Comparison of ENCODE assay signal across 13 cellular contexts in genomic region chr10:80188713-80189112, GRCh38. TPM values are rescaled to one million over a fixed set of nuclear protein-coding genes. Genes with fewer than 3 reads are reported as not detected.
A peak's percentile ranks its signal among the peaks of the same experiment; 100 is the strongest.
DNase-seq lines count a peak whose midpoint lies in the region; ATAC-seq and TF ChIP-seq lines count a peak whose summit lies in the region.
"Had no signal": no experiment of that assay in that cellular context is flagged by ENCODE, and none has a peak within 500 bp of the region (broad histone marks: within the 10 kb centered on the region; RNA-seq: fewer than 3 reads in every experiment).

No MANE protein-coding gene starts in this region.

- intact Hi-C loops in esophagus squamous epithelium (cut with DNase I), result no loop called here

- no peak for TF ChIP-seq CTCF in SU-DHL-6 (IDR thresholded peaks at IDR 0.05; ENCODE audit: insufficient read depth, low read length, poor library complexity, severe bottlenecking)
- TF ChIP-seq CTCF in esophagus squamous epithelium (IDR thresholded peaks at IDR 0.05), result no peak

- peaks cover 15% of the 10 kb centered on the region for H3F3A ChIP-seq in SU-DHL-6 (ENCODE audit: insufficient read depth)

- POLR2A ChIA-PET in HEK293T (lab: Yijun Ruan, JAX), result no interaction called here

- peaks cover 37% of the 10 kb centered on the region for H3K36me3 Mint-ChIP-seq in activated CD8-positive, alpha-beta memory T cell treated with anti-CD3 and anti-CD28 coated beads, Interleukin-2, amount 10 ng/mL, durations not matched to agents 7 days and 5 days
- peaks cover 24% of the 10 kb centered on the region for H3K36me3 Mint-ChIP-seq in stimulated activated memory B cell treated with anti-CD40 and anti-IgM and Interleukin-4, amounts not matched to agents 10 μg/mL and 1 μg/mL and 100 μg/mL, for 72 hours
- H3K36me3 Mint-ChIP-seq: brain had no signal

- H3K4me1 Mint-ChIP-seq in activated CD8-positive, alpha-beta memory T cell treated with anti-CD3 and anti-CD28 coated beads, Interleukin-2, amount 10 ng/mL, durations not matched to agents 7 days and 5 days, result peaks cover 69% of the 10 kb centered on the region
- H3K4me1 Mint-ChIP-seq in stimulated activated memory B cell treated with anti-CD40 and anti-IgM and Interleukin-4, amounts not matched to agents 10 μg/mL and 1 μg/mL and 100 μg/mL, for 72 hours, result peaks cover 78% of the 10 kb centered on the region

- H3K4me3 ChIP-seq in SU-DHL-6 (ENCODE audit: insufficient read depth, low read length, poor library complexity, severe bottlenecking), result peak overlapping the region; percentile 20
- H3K4me3 ChIP-seq in esophagus squamous epithelium, result no peak overlapping the region
- H3K4me3 ChIP-seq: HAP-1 had no signal

- peaks cover 9% of the 10 kb centered on the region for H3K9me3 Mint-ChIP-seq in activated CD8-positive, alpha-beta memory T cell treated with anti-CD3 and anti-CD28 coated beads, Interleukin-2, amount 10 ng/mL, durations not matched to agents 7 days and 5 days (ENCODE audit: low read depth)
- no peaks in the 10 kb centered on the region for H3K9me3 Mint-ChIP-seq in stimulated activated memory B cell treated with anti-CD40 and anti-IgM and Interleukin-4, amounts not matched to agents 10 μg/mL and 1 μg/mL and 100 μg/mL, for 72 hours

- 82 to 93% methylated on average over 2 to 7 of the region's 9 CpGs for WGBS in esophagus squamous epithelium, 2 donors

- H3K27ac Mint-ChIP-seq in activated CD8-positive, alpha-beta memory T cell treated with anti-CD3 and anti-CD28 coated beads, Interleukin-2, amount 10 ng/mL, durations not matched to agents 7 days and 5 days, result peak overlapping the region; percentile 88
- peak overlapping the region; percentile 77 for H3K27ac Mint-ChIP-seq in stimulated activated memory B cell treated with anti-CD40 and anti-IgM and Interleukin-4, amounts not matched to agents 10 μg/mL and 1 μg/mL and 100 μg/mL, for 72 hours

- peak overlapping the region; percentile 50 for H3K9ac ChIP-seq in SU-DHL-6 (ENCODE audit: low read length)

- H3K9me3 ChIP-seq in SU-DHL-6 (ENCODE audit: insufficient read depth, low read length) (peaks cover 5% of the 10 kb centered on the region; the same call in 1 of the 2 replicates), esophagus squamous epithelium (no peaks in the 10 kb centered on the region)
- H3K9me3 ChIP-seq: HAP-1 had no signal

- no peak for ATAC-seq in activated CD8-positive, alpha-beta memory T cell treated with anti-CD3 and anti-CD28 coated beads, Interleukin-2, amount 10 ng/mL, durations not matched to agents 7 days and 5 days
- no peak for ATAC-seq in stimulated activated memory B cell treated with anti-CD40 and anti-IgM and Interleukin-4, amounts not matched to agents 10 μg/mL and 1 μg/mL and 100 μg/mL, for 72 hours
- ATAC-seq in HG02852 (IDR thresholded peaks at IDR 0.05; ENCODE audit: unreplicated experiment), result no peak

- H3K36me3 ChIP-seq in SU-DHL-6 (ENCODE audit: low read length), result peaks cover 10% of the 10 kb centered on the region; the same call in 1 of the 2 replicates
- peaks cover 0 to 31% (median 0%) of the 10 kb centered on the region in 3 donors for H3K36me3 ChIP-seq in esophagus squamous epithelium
- H3K36me3 ChIP-seq: HAP-1 had no signal

- no peak for DNase-seq in activated CD8-positive, alpha-beta memory T cell treated with anti-CD3 and anti-CD28 coated beads, Interleukin-2, amount 10 ng/mL, durations not matched to agents 7 days and 5 days
- DNase-seq in activated CD8-positive, alpha-beta memory T cell treated with anti-CD3 and anti-CD28 coated beads for 24 hours, result no peak
- DNase-seq in esophagus squamous epithelium (lab: John Stamatoyannopoulos, UW), result no peak
- DNase-seq in HEK293T (ENCODE audit: extremely low spot score), result no peak
- DNase-seq in SW 1271 (lab: John Stamatoyannopoulos, UW), result no peak
- DNase-seq: DMS53, midbrain, NCI-H1694 had no signal

- no peaks in the 10 kb centered on the region for H3K27me3 Mint-ChIP-seq in activated CD8-positive, alpha-beta memory T cell treated with anti-CD3 and anti-CD28 coated beads, Interleukin-2, amount 10 ng/mL, durations not matched to agents 7 days and 5 days
- H3K27me3 Mint-ChIP-seq in stimulated activated memory B cell treated with anti-CD40 and anti-IgM and Interleukin-4, amounts not matched to agents 10 μg/mL and 1 μg/mL and 100 μg/mL, for 72 hours, result no peaks in the 10 kb centered on the region

- no peak for TF ChIP-seq POLR2A in esophagus squamous epithelium (IDR thresholded peaks at IDR 0.05)

- H3K27ac ChIP-seq in SU-DHL-6 (ENCODE audit: low read depth, low read length), result peak overlapping the region; percentile 94
- H3K27ac ChIP-seq in esophagus squamous epithelium, result peak overlapping the region in 3 of 4 donors; percentile 64 to 81 (median 68)

- H3K9me2 ChIP-seq in SU-DHL-6 (replicated peaks; ENCODE audit: insufficient read depth, low read length), result no peaks in the 10 kb centered on the region

- peak overlapping the region; percentile 72 for H3K4me2 ChIP-seq in SU-DHL-6 (ENCODE audit: low read depth, low read length, poor library complexity, severe bottlenecking)

- peak overlapping the region; percentile 50 for H3K4me3 Mint-ChIP-seq in activated CD8-positive, alpha-beta memory T cell treated with anti-CD3 and anti-CD28 coated beads, Interleukin-2, amount 10 ng/mL, durations not matched to agents 7 days and 5 days
- H3K4me3 Mint-ChIP-seq in stimulated activated memory B cell treated with anti-CD40 and anti-IgM and Interleukin-4, amounts not matched to agents 10 μg/mL and 1 μg/mL and 100 μg/mL, for 72 hours, result peak overlapping the region; percentile 16
- H3K4me3 Mint-ChIP-seq: brain had no signal

- CTCF ChIA-PET in activated CD8-positive, alpha-beta memory T cell treated with anti-CD3 and anti-CD28 coated beads, Interleukin-2, amount 10 ng/mL, durations not matched to agents 7 days and 5 days (lab: Charles Lee), result interaction anchor here (1.4 to 2.0 kb wide), 5 partner anchors 8 to 45 kb away, joined by 3 to 17 read pairs (median 7); no protein-coding TSS in a partner anchor
- CTCF ChIA-PET in HEK293T (lab: Yijun Ruan, JAX), result interaction anchor here (0.7 kb wide), 1 partner anchor 85 kb away, joined by 4 read pairs; no protein-coding TSS in a partner anchor

- H3K79me2 ChIP-seq in SU-DHL-6 (ENCODE audit: insufficient read depth, low read length), result peaks cover 85% of the 10 kb centered on the region

- peaks cover 33 to 91% (median 53%) of the 10 kb centered on the region in 3 donors for H3K4me1 ChIP-seq in esophagus squamous epithelium
- H3K4me1 ChIP-seq: HAP-1 had no signal

- H3K27me3 ChIP-seq in SU-DHL-6 (ENCODE audit: low read length) (no peaks in the 10 kb centered on the region), esophagus squamous epithelium (no peaks in the 10 kb centered on the region)

- H2AFZ ChIP-seq in SU-DHL-6 (ENCODE audit: low read depth, low read length, severe bottlenecking), result no peak overlapping the region

- no peaks in the 10 kb centered on the region for H4K20me1 ChIP-seq in SU-DHL-6 (ENCODE audit: low read depth, low read length)

TF ChIP-seq in HEK293T, 16 proteins besides CTCF, POLR2A, EP300 and RAD21:
- TF ChIP-seq L3MBTL2 (conservative IDR thresholded peaks at IDR 0.05) (no peak), HDGF (IDR thresholded peaks at IDR 0.05; ENCODE audit: borderline replicate concordance) (no peak), CTBP1 (IDR thresholded peaks at IDR 0.05; ENCODE audit: borderline replicate concordance) (no peak), BHLHE40 (IDR thresholded peaks at IDR 0.05; ENCODE audit: borderline replicate concordance) (no peak), FOXM1 (IDR thresholded peaks at IDR 0.05; ENCODE audit: borderline replicate concordance) (no peak), SP1 (IDR thresholded peaks at IDR 0.05) (no peak)
- TF ChIP-seq, protein P1, sequence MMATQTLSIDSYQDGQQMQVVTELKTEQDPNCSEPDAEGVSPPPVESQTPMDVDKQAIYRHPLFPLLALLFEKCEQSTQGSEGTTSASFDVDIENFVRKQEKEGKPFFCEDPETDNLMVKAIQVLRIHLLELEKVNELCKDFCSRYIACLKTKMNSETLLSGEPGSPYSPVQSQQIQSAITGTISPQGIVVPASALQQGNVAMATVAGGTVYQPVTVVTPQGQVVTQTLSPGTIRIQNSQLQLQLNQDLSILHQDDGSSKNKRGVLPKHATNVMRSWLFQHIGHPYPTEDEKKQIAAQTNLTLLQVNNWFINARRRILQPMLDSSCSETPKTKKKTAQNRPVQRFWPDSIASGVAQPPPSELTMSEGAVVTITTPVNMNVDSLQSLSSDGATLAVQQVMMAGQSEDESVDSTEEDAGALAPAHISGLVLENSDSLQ (IDR thresholded peaks at IDR 0.05), result no peak

RNA-seq across cellular contexts. Expression of gene ANXA11, which starts 16.6 kb away (rescaled TPM):
- 100 to 1,000 TPM; 251 to 288 TPM for total RNA-seq in activated CD8-positive, alpha-beta memory T cell treated with anti-CD3 and anti-CD28 coated beads, Interleukin-2, amount 10 ng/mL, durations not matched to agents 7 days and 5 days
- total RNA-seq in esophagus squamous epithelium, result 100 to 1,000 TPM; 131 to 243 (median 163) TPM

RNA-seq across cellular contexts. Expression of gene PLAC9, which starts 56.2 kb away (rescaled TPM):
- total RNA-seq in activated CD8-positive, alpha-beta memory T cell treated with anti-CD3 and anti-CD28 coated beads, Interleukin-2, amount 10 ng/mL, durations not matched to agents 7 days and 5 days, result not detected
- total RNA-seq in esophagus squamous epithelium, result 10 to 100 TPM in 1 of 4 donors, 1 to 10 TPM in 3; 2.7 to 22.1 (median 3.0) TPM
